ENCODE assay signal across 15 cellular contexts in genomic region chr10:12730809-12731519, GRCh38.
DNase-seq lines count a peak whose midpoint lies in the region; ATAC-seq and TF ChIP-seq lines count a peak whose summit lies in the region.
"Had no signal": no experiment of that assay in that cellular context is flagged by ENCODE, and none has a peak within 500 bp of the region (broad histone marks: within the 10 kb centered on the region; RNA-seq: fewer than 3 reads in every experiment).

No MANE protein-coding gene starts in this region.

- no peaks in the 10 kb centered on the region for H3K9me3 Mint-ChIP-seq in MCF 10A (ENCODE audit: unreplicated experiment)
- H3K9me3 Mint-ChIP-seq: central memory CD8-positive, alpha-beta T cell; type B pancreatic cell had no signal

- H3K27ac Mint-ChIP-seq in MCF 10A (ENCODE audit: low read depth, unreplicated experiment) (no peak overlapping the region), T-helper 17 cell (no peak overlapping the region)
- H3K27ac Mint-ChIP-seq: progenitor cell of endocrine pancreas, type B pancreatic cell had no signal

- CTCF ChIA-PET in MCF 10A (lab: Yijun Ruan, JAX): interaction anchor here (0.6 to 0.9 kb wide), 3 partner anchors 13 to 343 kb away, joined by 3 read pairs; no protein-coding TSS in a partner anchor
- CTCF ChIA-PET in HEK293T (lab: Yijun Ruan, JAX): interaction anchor here (1.5 kb wide), 1 partner anchor 12 kb away, joined by 4 read pairs; no protein-coding TSS in a partner anchor

- WGBS in right cardiac atrium: 63% methylated on average over 9 of the region's 9 CpGs

- H3K4me1 Mint-ChIP-seq in MCF 10A (ENCODE audit: insufficient read depth, unreplicated experiment) (no peaks in the 10 kb centered on the region), T-helper 17 cell (peaks cover 11% of the 10 kb centered on the region)
- H3K4me1 Mint-ChIP-seq: central memory CD8-positive, alpha-beta T cell had no signal

- DNase-seq in breast epithelium (ENCODE audit: low spot score in 2 of 2) (no peak), MCF 10A (ENCODE audit: unreplicated experiment) (no peak), T-helper 17 cell (no peak), right cardiac atrium (no peak), activated gamma-delta T cell treated with Interleukin-2 at 50 U/mL for 16 hours (no peak), HEK293T (ENCODE audit: extremely low spot score) (no peak), NCI-H69 (lab: John Stamatoyannopoulos, UW) (no peak)
- DNase-seq: activated naive CD4-positive, alpha-beta T cell treated with anti-CD3 and anti-CD28 coated beads, Interleukin-2, amount 50 U/mL, for 16 hours; NCI-H2107 had no signal

- H3K36me3 ChIP-seq in breast epithelium: no peaks in the 10 kb centered on the region

- H3K27me3 Mint-ChIP-seq in MCF 10A (ENCODE audit: insufficient read depth, unreplicated experiment) (no peaks in the 10 kb centered on the region), T-helper 17 cell (no peaks in the 10 kb centered on the region)
- H3K27me3 Mint-ChIP-seq: central memory CD8-positive, alpha-beta T cell; type B pancreatic cell had no signal

- TF ChIP-seq POLR2A in breast epithelium (IDR thresholded peaks at IDR 0.05): no peak

- H3K36me3 Mint-ChIP-seq in MCF 10A (ENCODE audit: insufficient read depth, unreplicated experiment) (no peaks in the 10 kb centered on the region), T-helper 17 cell (ENCODE audit: low read depth) (peaks cover under 1% of the 10 kb centered on the region)

- H3K4me3 Mint-ChIP-seq in MCF 10A (ENCODE audit: unreplicated experiment) (no peak overlapping the region), T-helper 17 cell (no peak overlapping the region)
- H3K4me3 Mint-ChIP-seq: central memory CD8-positive, alpha-beta T cell; type B pancreatic cell had no signal

- intact Hi-C loops in breast epithelium (cut with DNase I; ENCODE audit: low total_unique reads): no loop called here
- intact Hi-C loops in MCF 10A (cut with micrococcal nuclease): no loop called here
- intact Hi-C loops in right cardiac atrium (cut with DNase I): no loop called here

- no TSS peak for BruUV-seq in MCF 10A (replicated peaks; lab: Mats Ljungman, UMichigan)

- POLR2A ChIA-PET in MCF 10A (lab: Yijun Ruan, JAX): no interaction called here
- POLR2A ChIA-PET in HEK293T (lab: Yijun Ruan, JAX): no interaction called here

- TF ChIP-seq CTCF in breast epithelium (IDR thresholded peaks at IDR 0.05) (no peak), MCF 10A (IDR thresholded peaks at IDR 0.05; ENCODE audit: unreplicated experiment) (no peak)

- peak overlapping the region in 1 of 2 donors; percentile 72 for H3K27ac ChIP-seq in breast epithelium
- peak overlapping the region; percentile 30 for H3K27ac ChIP-seq in right cardiac atrium (ENCODE audit: low read length)
- H3K27ac ChIP-seq: hepatocyte had no signal

- H3K9me3 ChIP-seq in breast epithelium (no peaks in the 10 kb centered on the region), T-helper 17 cell (ENCODE audit: control insufficient read depth, low read length, poor library complexity, severe bottlenecking) (no peaks in the 10 kb centered on the region), right cardiac atrium (ENCODE audit: control insufficient read depth, low read length) (no peaks in the 10 kb centered on the region)

- H3K4me3 ChIP-seq in breast epithelium (peak overlapping the region; percentile 4 to 50 (median 11)), right cardiac atrium (ENCODE audit: low read length) (no peak overlapping the region)
- H3K4me3 ChIP-seq: hepatocyte had no signal

- peak; percentile 52 for ATAC-seq in T-helper 17 cell
- peak; percentile 64 to 82 for ATAC-seq in right cardiac atrium
- ATAC-seq in HG03520 (IDR thresholded peaks at IDR 0.05; ENCODE audit: unreplicated experiment): no peak
- ATAC-seq: activated CD4-positive, CD25-positive, alpha-beta regulatory T cell treated with anti-CD3 and anti-CD28 coated beads, Interleukin-2, amount 50 U/mL, for 24 hours had no signal

- H3K4me1 ChIP-seq in breast epithelium (no peaks in the 10 kb centered on the region), right cardiac atrium (ENCODE audit: control insufficient read depth, insufficient read depth, low read length) (peaks cover 17% of the 10 kb centered on the region)

- H3K27me3 ChIP-seq in breast epithelium (no peaks in the 10 kb centered on the region), right cardiac atrium (ENCODE audit: control insufficient read depth, insufficient read depth) (no peaks in the 10 kb centered on the region)
- H3K27me3 ChIP-seq: hepatocyte had no signal

TF ChIP-seq in HEK293T, 16 proteins besides CTCF, POLR2A, EP300 and RAD21:
- TF ChIP-seq SP1 (IDR thresholded peaks at IDR 0.05) (no peak), FOXM1 (IDR thresholded peaks at IDR 0.05; ENCODE audit: borderline replicate concordance) (no peak), LEF1 (IDR thresholded peaks at IDR 0.05; ENCODE audit: borderline replicate concordance) (no peak), NFRKB (IDR thresholded peaks at IDR 0.05) (no peak), SUZ12 (IDR thresholded peaks at IDR 0.05) (no peak), BHLHE40 (IDR thresholded peaks at IDR 0.05; ENCODE audit: borderline replicate concordance) (no peak), TARDBP (IDR thresholded peaks at IDR 0.05) (no peak), ELF4 (IDR thresholded peaks at IDR 0.05) (no peak), FOXA1 (IDR thresholded peaks at IDR 0.05) (no peak), PKNOX1 (IDR thresholded peaks at IDR 0.05) (no peak), ZNF384 (IDR thresholded peaks at IDR 0.05) (no peak), ARNT (IDR thresholded peaks at IDR 0.05) (no peak)
